In the genomic region with DNA sequence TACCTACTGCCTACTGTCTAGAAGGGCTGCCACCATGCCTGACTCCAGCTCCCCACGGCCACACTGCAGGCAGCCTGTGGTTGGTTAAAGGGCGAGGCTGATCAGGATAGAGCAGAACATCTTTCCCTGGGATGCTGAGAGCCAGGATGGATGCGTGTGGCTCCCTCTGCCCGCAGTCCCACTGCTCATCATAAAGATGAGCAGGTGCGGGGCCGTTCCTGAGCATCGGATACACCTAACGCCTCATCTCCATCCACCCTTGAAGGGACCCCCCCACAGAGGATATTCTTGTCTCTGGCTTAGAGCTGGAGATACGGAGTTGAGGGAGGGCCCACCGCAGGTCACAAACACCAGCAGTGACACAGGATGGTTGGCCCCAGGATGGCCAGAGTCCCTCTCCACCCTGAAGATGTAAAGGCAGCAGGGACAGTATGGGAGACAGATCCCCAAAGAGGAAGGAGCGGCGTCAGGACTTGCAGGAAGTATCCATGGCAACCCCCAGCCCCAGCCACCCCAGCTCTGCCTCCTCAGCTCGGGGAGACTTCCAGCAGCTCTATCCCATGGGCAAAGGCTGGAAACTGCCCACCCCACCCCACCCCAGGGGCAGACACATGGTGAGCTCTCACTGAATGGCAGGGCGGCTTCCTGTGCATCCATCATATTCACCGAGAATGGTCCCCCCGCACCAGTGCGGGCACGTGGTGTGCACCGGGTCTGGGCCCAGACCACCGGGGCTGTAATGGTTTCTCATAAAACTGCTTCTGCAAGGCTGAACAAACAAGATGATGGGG, we compare ENCODE assay signal across 26 cellular contexts. TPM values are rescaled to one million over a fixed set of nuclear protein-coding genes. Genes with fewer than 3 reads are reported as not detected.
"Had no signal": no experiment of that assay in that cellular context is flagged by ENCODE, and none has a peak within 500 bp of the region (broad histone marks: within the 10 kb centered on the region; RNA-seq: fewer than 3 reads in every experiment).

No MANE protein-coding gene starts in this region.

- H3K4me1 Mint-ChIP-seq: activated CD4-positive, alpha-beta memory T cell treated with anti-CD3 and anti-CD28 coated beads, Interleukin-2, amount 10 ng/mL, durations not matched to agents 7 days and 5 days; activated CD4-positive, alpha-beta T cell treated with anti-CD3 and anti-CD28 coated beads, Interleukin-2, amount 10 ng/mL, durations not matched to agents 7 days and 5 days; T-helper 17 cell; WTC11 had no signal

- H3K27ac Mint-ChIP-seq: activated CD4-positive, alpha-beta memory T cell treated with anti-CD3 and anti-CD28 coated beads, Interleukin-2, amount 10 ng/mL, durations not matched to agents 7 days and 5 days; activated CD4-positive, alpha-beta T cell treated with anti-CD3 and anti-CD28 coated beads, Interleukin-2, amount 10 ng/mL, durations not matched to agents 7 days and 5 days; activated T-cell treated with anti-CD3 and anti-CD28 coated beads, Interleukin-2, amount 50 U/mL, for 24 hours; nephron; T-helper 17 cell; WTC11 had no signal

- H3K9me3 Mint-ChIP-seq: activated CD4-positive, alpha-beta memory T cell treated with anti-CD3 and anti-CD28 coated beads, Interleukin-2, amount 10 ng/mL, durations not matched to agents 7 days and 5 days; activated CD4-positive, alpha-beta T cell treated with anti-CD3 and anti-CD28 coated beads, Interleukin-2, amount 10 ng/mL, durations not matched to agents 7 days and 5 days; activated T-cell treated with anti-CD3 and anti-CD28 coated beads, Interleukin-2, amount 50 U/mL, for 24 hours; nephron; WTC11 had no signal

- H3K36me3 Mint-ChIP-seq: WTC11 had no signal

- ATAC-seq: T-helper 17 cell, WTC11 had no signal

- H3K27ac ChIP-seq: colonic mucosa, left ventricle myocardium inferior, neutrophil, ovary, prostate gland, sigmoid colon, tibial nerve had no signal

- DNase-seq: activated CD4-positive, alpha-beta memory T cell treated with anti-CD3 and anti-CD28 coated beads, Interleukin-2, amount 10 ng/mL, durations not matched to agents 7 days and 5 days; activated CD4-positive, alpha-beta T cell treated with anti-CD3 and anti-CD28 coated beads for 1 hour; activated CD4-positive, alpha-beta T cell treated with anti-CD3 and anti-CD28 coated beads, Interleukin-2, amount 10 ng/mL, durations not matched to agents 7 days and 5 days; activated CD8-positive, alpha-beta memory T cell treated with anti-CD3 and anti-CD28 coated beads, Interleukin-2, amount 50 U/mL, for 48 hours; activated gamma-delta T cell treated with Interleukin-2 at 50 U/mL for 16 hours; activated naive CD4-positive, alpha-beta T cell treated with anti-CD3 and anti-CD28 coated beads, Interleukin-2, amount 50 U/mL, for 16 hours; activated T-cell treated with anti-CD3 and anti-CD28 coated beads, Interleukin-2, amount 50 U/mL, for 24 hours; anterior cingulate cortex; cerebellar nuclear complex; colonic mucosa; effector CD8-positive, alpha-beta T cell; left ventricle myocardium inferior; mesendoderm; ovary; retina; sigmoid colon; small intestine; stimulated activated CD4-positive, alpha-beta T cell treated with anti-CD3 and anti-CD28 coated beads, Interleukin-1b, Interleukin-23, amount 100 ng/mL, for 48 hours; stimulated activated naive CD4-positive, alpha-beta T cell treated with Interleukin-2 at 50 U/mL for 16 hours; T-helper 17 cell had no signal

- H3K4me3 Mint-ChIP-seq: activated CD4-positive, alpha-beta memory T cell treated with anti-CD3 and anti-CD28 coated beads, Interleukin-2, amount 10 ng/mL, durations not matched to agents 7 days and 5 days; activated CD4-positive, alpha-beta T cell treated with anti-CD3 and anti-CD28 coated beads, Interleukin-2, amount 10 ng/mL, durations not matched to agents 7 days and 5 days; activated T-cell treated with anti-CD3 and anti-CD28 coated beads, Interleukin-2, amount 50 U/mL, for 24 hours; nephron; T-helper 17 cell; WTC11 had no signal

RNA-seq across cellular contexts. Expression of a gene that starts 19.3 kb away (rescaled TPM):
- total RNA-seq: activated CD4-positive, alpha-beta memory T cell treated with anti-CD3 and anti-CD28 coated beads, Interleukin-2, amount 10 ng/mL, durations not matched to agents 7 days and 5 days; activated CD4-positive, alpha-beta T cell treated with anti-CD3 and anti-CD28 coated beads, Interleukin-2, amount 10 ng/mL, durations not matched to agents 7 days and 5 days; epithelial cell of proximal tubule; T-helper 17 cell had no signal
